ENCODE assay signal across 19 cellular contexts in the genomic region with DNA sequence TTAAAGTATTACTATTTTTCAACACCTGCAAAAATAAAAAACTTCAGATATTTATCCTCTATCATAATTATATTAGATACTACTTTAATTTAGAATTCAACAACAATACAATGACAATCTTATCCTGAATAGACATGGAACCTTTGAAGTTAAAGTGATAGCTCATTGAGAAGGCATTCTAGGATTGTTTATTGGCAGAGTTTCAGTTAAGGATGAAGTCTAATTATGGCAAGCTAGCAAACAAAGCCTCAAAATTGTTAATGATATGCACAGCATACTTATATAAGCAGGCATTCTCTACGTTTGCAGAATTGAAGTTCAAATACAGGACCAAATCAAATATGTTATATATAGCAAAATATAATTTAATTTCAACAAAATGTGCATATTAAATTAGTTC.
"Had no signal": no experiment of that assay in that cellular context is flagged by ENCODE, and none has a peak within 500 bp of the region (broad histone marks: within the 10 kb centered on the region; RNA-seq: fewer than 3 reads in every experiment).

No MANE protein-coding gene starts in this region.

- H2AFZ ChIP-seq: neural progenitor cell had no signal

- H3K4me3 ChIP-seq: ascending aorta, lung, neural progenitor cell, smooth muscle cell, thoracic aorta, upper lobe of right lung had no signal

- H3K9ac ChIP-seq: neural progenitor cell had no signal

- H3K27me3 ChIP-seq: ascending aorta, neural progenitor cell, upper lobe of right lung had no signal

- H3K27ac ChIP-seq: ascending aorta, neural progenitor cell, thoracic aorta, upper lobe of right lung had no signal

- ATAC-seq: activated naive CD8-positive, alpha-beta T cell treated with anti-CD3 and anti-CD28 coated beads, Interleukin-2, amount 50 U/mL, for 24 hours; naive thymus-derived CD8-positive, alpha-beta T cell; sciatic nerve; stimulated activated naive B cell treated with anti-CD40 and anti-IgM and Interleukin-4, amounts not matched to agents 10 μg/mL and 1 μg/mL and 100 μg/mL, for 72 hours; upper lobe of right lung had no signal

- DNase-seq: activated CD4-positive, alpha-beta memory T cell treated with anti-CD3 and anti-CD28 coated beads for 36 hours; activated CD4-positive, alpha-beta T cell treated with anti-CD3 and anti-CD28 coated beads for 48 hours; activated gamma-delta T cell; activated naive CD4-positive, alpha-beta T cell treated with anti-CD3 and anti-CD28 coated beads, Interleukin-2, amount 50 U/mL, for 16 hours; activated naive CD8-positive, alpha-beta T cell treated with anti-CD3 and anti-CD28 coated beads, Interleukin-2, amount 50 U/mL, for 24 hours; foreskin melanocyte; kidney; naive thymus-derived CD8-positive, alpha-beta T cell; posterior cingulate gyrus; stimulated activated CD4-positive, alpha-beta T cell treated with anti-CD3 and anti-CD28 coated beads, Interleukin-15, amount 100 ng/mL, for 24 hours; stimulated activated CD8-positive, alpha-beta memory T cell treated with anti-CD3 and anti-CD28 coated beads, Interleukin-4, amount 100 ng/mL, for 48 hours; stimulated activated naive B cell treated with anti-CD40 and anti-IgM and Interleukin-4, amounts not matched to agents 10 μg/mL and 1 μg/mL and 100 μg/mL, for 72 hours; upper lobe of right lung had no signal

- H3K9me3 ChIP-seq: ascending aorta, thoracic aorta, upper lobe of right lung had no signal

- H3K36me3 ChIP-seq: ascending aorta, neural progenitor cell, thoracic aorta, upper lobe of right lung had no signal

- H3K4me1 ChIP-seq: ascending aorta, neural progenitor cell, upper lobe of right lung had no signal

- H3K4me2 ChIP-seq: neural progenitor cell, smooth muscle cell had no signal
